Comparison of ENCODE assay signal across 9 cellular contexts in the genomic region with DNA sequence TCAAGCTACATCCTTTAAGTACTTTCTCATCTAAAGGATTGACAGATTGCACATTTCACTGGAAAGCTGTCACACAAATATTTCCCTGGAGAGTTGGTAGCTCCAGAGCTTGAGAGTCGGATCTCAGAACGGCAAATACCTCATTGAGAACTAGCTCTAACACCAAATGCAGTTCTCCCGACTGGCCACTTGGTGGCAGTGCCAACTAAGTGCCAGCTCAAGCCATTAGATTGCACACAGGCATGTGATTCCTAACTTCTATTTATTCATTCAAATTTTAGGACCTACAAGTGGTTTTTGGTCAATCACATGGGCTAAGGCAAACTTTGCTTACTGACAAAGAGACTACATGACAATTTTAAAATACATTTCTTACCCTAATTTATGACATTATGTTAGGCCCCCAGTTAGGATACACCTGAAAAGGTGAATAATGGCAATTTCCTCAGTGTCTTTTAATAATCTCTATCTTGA. TPM values are rescaled to one million over a fixed set of nuclear protein-coding genes. Genes with fewer than 3 reads are reported as not detected.
DNase-seq lines count a peak whose midpoint lies in the region; ATAC-seq and TF ChIP-seq lines count a peak whose summit lies in the region.
"Had no signal": no experiment of that assay in that cellular context is flagged by ENCODE, and none has a peak within 500 bp of the region (broad histone marks: within the 10 kb centered on the region; RNA-seq: fewer than 3 reads in every experiment).

No MANE protein-coding gene starts in this region.

- POLR2A ChIA-PET in naive thymus-derived CD8-positive, alpha-beta T cell (lab: Charles Lee), result no interaction called here

- H3K9me3 Mint-ChIP-seq in Calu3 (ENCODE audit: low read depth, unreplicated experiment), result no peaks in the 10 kb centered on the region
- no peaks in the 10 kb centered on the region for H3K9me3 Mint-ChIP-seq in activated CD4-positive, alpha-beta T cell treated with anti-CD3 and anti-CD28 coated beads, Interleukin-2, amount 10 ng/mL, durations not matched to agents 24 days and 14 days
- no peaks in the 10 kb centered on the region for H3K9me3 Mint-ChIP-seq in naive thymus-derived CD8-positive, alpha-beta T cell

- H3K4me1 ChIP-seq in transverse colon, result no peaks in the 10 kb centered on the region

- intact Hi-C loops in Calu3 (cut with micrococcal nuclease; ENCODE audit: unreplicated experiment) (loop anchor here (1.0 to 10.0 kb wide), 5 partner anchors 76 to 660 kb away; no protein-coding TSS in a partner anchor), transverse colon (cut with DNase I; ENCODE audit: low total_unique reads) (no loop called here)
- intact Hi-C loops in activated CD4-positive, alpha-beta T cell treated with anti-CD3 and anti-CD28 coated beads, Interleukin-2, amount 10 ng/mL, durations not matched to agents 24 days and 14 days (cut with micrococcal nuclease), result loop anchor here (1.0 kb wide), 2 partner anchors 97 to 477 kb away; no protein-coding TSS in a partner anchor

- H3K27me3 ChIP-seq in transverse colon, result peaks cover 25% of the 10 kb centered on the region

- 2% methylated on average over 3 of the region's 3 CpGs; no CpG with 5 or more reads in 1 of the 2 donors for WGBS in transverse colon (ENCODE audit: low coverage in 1 of 2), 2 donors

- H3K27me3 Mint-ChIP-seq in Calu3 (ENCODE audit: unreplicated experiment), result no peaks in the 10 kb centered on the region
- peaks cover 13% of the 10 kb centered on the region for H3K27me3 Mint-ChIP-seq in activated CD4-positive, alpha-beta T cell treated with anti-CD3 and anti-CD28 coated beads, Interleukin-2, amount 10 ng/mL, durations not matched to agents 24 days and 14 days
- H3K27me3 Mint-ChIP-seq in naive thymus-derived CD8-positive, alpha-beta T cell, result peaks cover 8 to 29% (median 20%) of the 10 kb centered on the region in 5 donors

- peak; percentile 98 for ATAC-seq in GM19372 (IDR thresholded peaks at IDR 0.05; ENCODE audit: low read depth, unreplicated experiment)
- ATAC-seq in HG03280 (IDR thresholded peaks at IDR 0.05; ENCODE audit: unreplicated experiment), result peak; percentile 92
- peak in 1 of 2 donors; percentile 42 for ATAC-seq in naive thymus-derived CD8-positive, alpha-beta T cell

- in situ Hi-C loops in transverse colon (cut with MboI; ENCODE audit: low pct_ligation_motif_present in 1 of 4, low pct_unique_long_range_greater_than_20kb in 1 of 4, low sequenced_read_pairs in 3 of 4), result no loop called here

- H3K27ac Mint-ChIP-seq in Calu3 (ENCODE audit: unreplicated experiment), result no peak overlapping the region
- H3K27ac Mint-ChIP-seq in activated CD4-positive, alpha-beta T cell treated with anti-CD3 and anti-CD28 coated beads, Interleukin-2, amount 10 ng/mL, durations not matched to agents 24 days and 14 days, result no peak overlapping the region
- H3K27ac Mint-ChIP-seq in naive thymus-derived CD8-positive, alpha-beta T cell, result no peak overlapping the region

- no TSS peak for BruUV-seq in Calu3 (replicated peaks; lab: Mats Ljungman, UMichigan)

- H3K36me3 ChIP-seq in transverse colon, result no peaks in the 10 kb centered on the region

- peaks cover 22% of the 10 kb centered on the region for H3K4me1 Mint-ChIP-seq in Calu3 (ENCODE audit: low read depth, unreplicated experiment)
- no peaks in the 10 kb centered on the region for H3K4me1 Mint-ChIP-seq in activated CD4-positive, alpha-beta T cell treated with anti-CD3 and anti-CD28 coated beads, Interleukin-2, amount 10 ng/mL, durations not matched to agents 24 days and 14 days
- no peaks in the 10 kb centered on the region for H3K4me1 Mint-ChIP-seq in naive thymus-derived CD8-positive, alpha-beta T cell

- H3K27ac ChIP-seq in transverse colon, result no peak overlapping the region

- peak; percentile 44 for DNase-seq in Calu3
- peak; percentile 61 for DNase-seq in NCI-H2227 (lab: John Stamatoyannopoulos, UW; ENCODE audit: unreplicated experiment)
- DNase-seq in activated CD4-positive, alpha-beta T cell treated with anti-CD3 and anti-CD28 coated beads, Interleukin-2, amount 10 ng/mL, durations not matched to agents 24 days and 14 days, result peak; percentile 78
- peak; percentile 3 for DNase-seq in epithelial cell of proximal tubule (ENCODE audit: low read depth)
- peak in 7 of 10 donors; percentile 1 to 44 (median 19) for DNase-seq in naive thymus-derived CD8-positive, alpha-beta T cell
- DNase-seq in transverse colon, result peak; percentile 18

- TF ChIP-seq CTCF in Calu3 (IDR thresholded peaks at IDR 0.05; ENCODE audit: unreplicated experiment) (peak; percentile 80), epithelial cell of proximal tubule (conservative IDR thresholded peaks at IDR 0.05; ENCODE audit: low read depth, low read length) (peak; percentile 91), transverse colon (IDR thresholded peaks at IDR 0.05) (peak; percentile 47 to 89 (median 79))

- no peaks in the 10 kb centered on the region for H3K9me3 ChIP-seq in transverse colon

- TF ChIP-seq POLR2A in transverse colon (IDR thresholded peaks at IDR 0.05), result no peak

- H3K4me3 ChIP-seq in epithelial cell of proximal tubule (ENCODE audit: low read depth, low read length) (no peak overlapping the region), transverse colon (no peak overlapping the region)

- TF ChIP-seq EP300 in transverse colon (IDR thresholded peaks at IDR 0.05; ENCODE audit: low read depth), result no peak

- CTCF ChIA-PET in Calu3 (lab: Charles Lee), result interaction anchor here (0.9 to 1.8 kb wide), 11 partner anchors 12 to 662 kb away, joined by 3 to 28 read pairs (median 5); no protein-coding TSS in a partner anchor

- H3K36me3 Mint-ChIP-seq in Calu3 (ENCODE audit: insufficient read depth, unreplicated experiment), result no peaks in the 10 kb centered on the region
- no peaks in the 10 kb centered on the region for H3K36me3 Mint-ChIP-seq in activated CD4-positive, alpha-beta T cell treated with anti-CD3 and anti-CD28 coated beads, Interleukin-2, amount 10 ng/mL, durations not matched to agents 24 days and 14 days (ENCODE audit: low read depth)
- H3K36me3 Mint-ChIP-seq in naive thymus-derived CD8-positive, alpha-beta T cell, result no peaks in the 10 kb centered on the region

- no peak overlapping the region for H3K4me3 Mint-ChIP-seq in Calu3 (ENCODE audit: low read depth, unreplicated experiment)
- H3K4me3 Mint-ChIP-seq in activated CD4-positive, alpha-beta T cell treated with anti-CD3 and anti-CD28 coated beads, Interleukin-2, amount 10 ng/mL, durations not matched to agents 24 days and 14 days, result no peak overlapping the region
- no peak overlapping the region for H3K4me3 Mint-ChIP-seq in naive thymus-derived CD8-positive, alpha-beta T cell

RNA-seq across cellular contexts. Expression of a gene that starts 7.9 kb away (rescaled TPM):
- total RNA-seq in Calu3 (2022) (not detected in 2 replicates), epithelial cell of proximal tubule (not detected in 2 replicates), transverse colon (not detected)
- not detected in 2 replicates for total RNA-seq in activated CD4-positive, alpha-beta T cell treated with anti-CD3 and anti-CD28 coated beads, Interleukin-2, amount 10 ng/mL, durations not matched to agents 24 days and 14 days
- not detected for total RNA-seq in naive thymus-derived CD8-positive, alpha-beta T cell
- polyA plus RNA-seq in naive thymus-derived CD8-positive, alpha-beta T cell, result not detected
- polyA plus RNA-seq: thymus had no signal

Comparison
In these comparisons a context has a peak if more than half of its experiments do, and no peak if none do; other contexts are left out.
1. DNase-seq: peak in every context shown above with its lines; median percentile 78 in activated CD4-positive, alpha-beta T cell treated with anti-CD3 and anti-CD28 coated beads, Interleukin-2, amount 10 ng/mL, durations not matched to agents 24 days and 14 days; 61 in NCI-H2227; 44 in Calu3; 19 in naive thymus-derived CD8-positive, alpha-beta T cell; 18 in transverse colon; 3 in epithelial cell of proximal tubule.